10 cellular contexts compared by ENCODE assay signal in genomic region chr3:196399485-196399945, GRCh38.
DNase-seq lines count a peak whose midpoint lies in the region; ATAC-seq lines count a peak whose summit lies in the region.
"Had no signal": no experiment of that assay in that cellular context is flagged by ENCODE, and none has a peak within 500 bp of the region (broad histone marks: within the 10 kb centered on the region; RNA-seq: fewer than 3 reads in every experiment).

No MANE protein-coding gene starts in this region.

- DNase-seq in ELR (ENCODE audit: low read depth): peak; percentile 84
- peak; percentile 25 for DNase-seq in LoVo (ENCODE audit: low spot score)
- peak; percentile 62 for DNase-seq in astrocyte of the hippocampus (ENCODE audit: low read depth, low spot score)
- peak; percentile 78 for DNase-seq in kidney glomerular epithelial cell (lab: John Stamatoyannopoulos, UW)
- DNase-seq in NAMALWA (ENCODE audit: low spot score): no peak
- DNase-seq in stimulated activated CD4-positive, alpha-beta T cell treated with anti-CD3 and anti-CD28 coated beads, Interleukin-15, amount 100 ng/mL, for 24 hours: no peak
- DNase-seq in pons (ENCODE audit: low spot score): no peak
- DNase-seq: kidney, NCI-H1417 had no signal

- no peak for ATAC-seq in HG02840 (IDR thresholded peaks at IDR 0.05; ENCODE audit: low FRiP score, unreplicated experiment)

Comparison
In these comparisons a context has a peak if more than half of its experiments do, and no peak if none do; other contexts are left out.
1. DNase-seq: peak in ELR (single experiment), LoVo (single experiment), astrocyte of the hippocampus (single experiment) and kidney glomerular epithelial cell (single experiment); none in NAMALWA (single experiment), stimulated activated CD4-positive, alpha-beta T cell treated with anti-CD3 and anti-CD28 coated beads, Interleukin-15, amount 100 ng/mL, for 24 hours (single experiment) and pons (single experiment).